10 cellular contexts compared by ENCODE assay signal in the genomic region with DNA sequence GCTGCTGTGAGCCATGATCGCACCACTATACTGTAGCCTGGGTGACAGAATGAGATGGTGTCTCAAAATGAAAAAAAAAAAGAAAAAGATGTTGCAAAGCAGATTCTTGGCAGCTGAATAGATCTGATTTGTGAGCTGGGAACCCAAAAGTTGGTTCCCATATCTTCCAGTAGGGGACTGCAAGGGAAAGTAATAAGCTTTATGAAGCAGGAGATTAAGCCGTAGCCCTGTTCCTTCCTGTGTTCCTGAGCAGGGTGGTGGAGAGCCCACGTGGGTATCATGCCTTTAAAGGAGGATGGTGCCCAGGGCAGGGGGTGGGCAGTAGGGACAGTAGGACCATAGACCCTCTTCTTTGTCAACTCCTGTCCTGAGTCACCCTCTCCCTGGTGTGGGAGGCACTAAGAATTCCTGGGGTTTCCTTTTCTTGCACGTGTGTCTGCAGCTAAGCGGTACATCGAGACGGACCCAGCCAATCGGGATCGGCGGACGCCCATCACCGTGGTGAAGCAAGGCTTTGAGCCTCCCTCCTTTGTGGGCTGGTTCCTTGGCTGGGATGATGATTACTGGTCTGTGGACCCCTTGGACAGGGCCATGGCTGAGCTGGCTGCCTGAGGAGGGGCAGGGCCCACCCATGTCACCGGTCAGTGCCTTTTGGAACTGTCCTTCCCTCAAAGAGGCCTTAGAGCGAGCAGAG. TPM values are rescaled to one million over a fixed set of nuclear protein-coding genes. Genes with fewer than 3 reads are reported as not detected.
DNase-seq lines count a peak whose midpoint lies in the region; ATAC-seq and TF ChIP-seq lines count a peak whose summit lies in the region.
"Had no signal": no experiment of that assay in that cellular context is flagged by ENCODE, and none has a peak within 500 bp of the region (broad histone marks: within the 10 kb centered on the region; RNA-seq: fewer than 3 reads in every experiment).

No MANE protein-coding gene starts in this region.

- DNase-seq in Caco-2 (no peak), amniotic epithelial cell (ENCODE audit: low read depth) (peak; percentile 50), sciatic nerve (ENCODE audit: low spot score) (no peak), T-cell (no peak)
- DNase-seq: amniotic stem cell, DMS79 had no signal

- no peaks in the 10 kb centered on the region for H3K27me3 ChIP-seq in Caco-2 (replicated peaks; ENCODE audit: control insufficient read depth, insufficient read depth, low read length)
- no peaks in the 10 kb centered on the region for H3K27me3 ChIP-seq in gastroesophageal sphincter

- POLR2A ChIA-PET in Caco-2 (lab: Charles Lee) (no interaction called here), T-cell (lab: Charles Lee) (no interaction called here)

- no TSS peak for BruUV-seq in Caco-2 (replicated peaks; lab: Mats Ljungman, UMichigan)

- H3K4me1 ChIP-seq in Caco-2 (peaks cover 12% of the 10 kb centered on the region; the same call in 1 of the 2 replicates), gastroesophageal sphincter (peaks cover 0 to 78% (median 10%) of the 10 kb centered on the region in 3 donors)

- peaks cover 8% of the 10 kb centered on the region for H3K4me1 Mint-ChIP-seq in Caco-2 (ENCODE audit: low read depth, unreplicated experiment)
- H3K4me1 Mint-ChIP-seq in T-cell = no peaks in the 10 kb centered on the region

- H3K9me3 Mint-ChIP-seq in Caco-2 (ENCODE audit: unreplicated experiment) (no peaks in the 10 kb centered on the region), T-cell (no peaks in the 10 kb centered on the region)

- peaks cover 21% of the 10 kb centered on the region for H3K36me3 Mint-ChIP-seq in Caco-2 (ENCODE audit: insufficient read depth, unreplicated experiment)
- peaks cover 32% of the 10 kb centered on the region for H3K36me3 Mint-ChIP-seq in T-cell

- no peak for TF ChIP-seq EP300 in gastroesophageal sphincter (IDR thresholded peaks at IDR 0.05)

- H3K9me3 ChIP-seq in Caco-2 (no peaks in the 10 kb centered on the region), gastroesophageal sphincter (no peaks in the 10 kb centered on the region)

- H3K27ac Mint-ChIP-seq in Caco-2 (ENCODE audit: unreplicated experiment) (no peak overlapping the region), T-cell (peak overlapping the region in 1 of 2 donors; percentile 16)

- ATAC-seq in gastroesophageal sphincter (peak; percentile 42), sciatic nerve (peak; percentile 26), GM19467 (IDR thresholded peaks at IDR 0.05; ENCODE audit: unreplicated experiment) (no peak), T-cell (replicated peaks in 1 of 4) (no peak), HG02642 (IDR thresholded peaks at IDR 0.05; ENCODE audit: poor library complexity, unreplicated experiment) (no peak), GM18519 (IDR thresholded peaks at IDR 0.05; ENCODE audit: low FRiP score, unreplicated experiment) (no peak)

- TF ChIP-seq POLR2A in gastroesophageal sphincter (IDR thresholded peaks at IDR 0.05) = no peak

- TF ChIP-seq CTCF in Caco-2 (IDR thresholded peaks at IDR 0.05; ENCODE audit: insufficient read depth in 1 of 2, low read depth in 1 of 2, low read length in 1 of 2, severe bottlenecking in 1 of 2, unreplicated experiment in 1 of 2) = peak; percentile 14 to 15
- TF ChIP-seq CTCF in gastroesophageal sphincter (IDR thresholded peaks at IDR 0.05) = peak in 3 of 4 experiments; percentile 50 to 71 (median 61)

- 42 to 71% methylated on average over 4 to 8 of the region's 14 CpGs for WGBS in gastroesophageal sphincter (ENCODE audit: low coverage in 1 of 2), 2 donors

- no peaks in the 10 kb centered on the region for H3K27me3 Mint-ChIP-seq in Caco-2 (ENCODE audit: insufficient read depth, unreplicated experiment)
- H3K27me3 Mint-ChIP-seq in T-cell = no peaks in the 10 kb centered on the region

- CTCF ChIA-PET in Caco-2 (lab: Charles Lee) = interaction anchor here (0.6 kb wide), 1 partner anchor 44 kb away, joined by 4 read pairs; no protein-coding TSS in a partner anchor
- CTCF ChIA-PET in T-cell (lab: Charles Lee) = interaction anchor here (0.6 to 1.2 kb wide), 3 partner anchors 8 to 632 kb away, joined by 3 read pairs; no protein-coding TSS in a partner anchor

- H3K4me3 Mint-ChIP-seq in Caco-2 (ENCODE audit: unreplicated experiment) (no peak overlapping the region), T-cell (no peak overlapping the region)

- intact Hi-C loops in Caco-2 (cut with micrococcal nuclease; ENCODE audit: unreplicated experiment) (no loop called here), sciatic nerve (cut with DNase I) (no loop called here)

- no peak overlapping the region for H3K4me3 ChIP-seq in Caco-2 (ENCODE audit: low read depth, low read length)
- no peak overlapping the region for H3K4me3 ChIP-seq in gastroesophageal sphincter

- H3K36me3 ChIP-seq in Caco-2 (ENCODE audit: control insufficient read depth, insufficient read depth, low read length) (peaks cover 4% of the 10 kb centered on the region; the same call in 1 of the 2 replicates), gastroesophageal sphincter (peaks cover 0 to 99% of the 10 kb centered on the region in 2 donors)

- peak overlapping the region; percentile 60 to 96 (median 90) for H3K27ac ChIP-seq in gastroesophageal sphincter

RNA-seq across cellular contexts. Expression of gene STOM, which starts 37.9 kb away (rescaled TPM):
- total RNA-seq in Caco-2 (2022) (26.5 and 33.1 TPM in 2 replicates), gastroesophageal sphincter (100 to 1,000 TPM; 293 to 539 (median 457) TPM), sciatic nerve (301 TPM), T-cell (10 to 100 TPM; 24.2 to 73.9 (median 57.8) TPM)

Comparison
In these comparisons a context has a peak if more than half of its experiments do, and no peak if none do; other contexts are left out.
1. ATAC-seq: peak in gastroesophageal sphincter (single experiment) and sciatic nerve (single experiment); none in GM19467 (single experiment), T-cell (0 of 4), HG02642 (single experiment) and GM18519 (single experiment).